In the genomic region with DNA sequence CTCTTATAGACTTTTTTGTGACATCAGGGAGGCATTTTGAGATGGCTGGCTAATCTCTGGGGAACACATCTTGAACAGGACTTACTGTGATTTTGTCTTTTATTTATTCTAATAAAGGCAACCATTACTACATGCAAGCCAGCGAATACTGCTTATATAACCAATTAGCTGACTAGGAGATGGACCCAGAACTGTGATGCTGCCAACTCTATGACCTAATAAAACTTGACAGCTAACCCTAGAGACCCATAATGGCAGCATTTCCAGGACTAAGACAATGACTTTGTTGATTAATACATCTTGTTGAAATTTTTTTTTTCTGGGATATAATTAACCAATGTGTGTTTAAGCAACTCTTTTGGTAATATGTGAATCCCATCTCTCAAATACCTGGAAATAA, we compare ENCODE assay signal across 28 cellular contexts.
"Had no signal": no experiment of that assay in that cellular context is flagged by ENCODE, and none has a peak within 500 bp of the region (broad histone marks: within the 10 kb centered on the region; RNA-seq: fewer than 3 reads in every experiment).

No MANE protein-coding gene starts in this region.

- H3K9me3 ChIP-seq: ovary, psoas muscle, right lobe of liver, stomach, thoracic aorta, thyroid gland, tibial nerve, upper lobe of left lung, vagina had no signal

- ATAC-seq: naive thymus-derived CD4-positive, alpha-beta T cell; natural killer cell; psoas muscle; right cardiac atrium; right lobe of liver; stimulated activated memory B cell treated with anti-CD40 and anti-IgM and Interleukin-4, amounts not matched to agents 10 μg/mL and 1 μg/mL and 100 μg/mL, for 72 hours had no signal

- H3K4me2 ChIP-seq: neural progenitor cell, smooth muscle cell had no signal

- H3K27ac ChIP-seq: neural progenitor cell, ovary, parathyroid adenoma, psoas muscle, right lobe of liver, skin epidermis, spleen, stomach, thoracic aorta, thyroid gland, tibial nerve, upper lobe of left lung, vagina had no signal

- H3K4me1 ChIP-seq: neural progenitor cell, parathyroid adenoma, psoas muscle, right lobe of liver, spleen, stomach, thyroid gland, tibial nerve, upper lobe of left lung, vagina had no signal

- DNase-seq: naive thymus-derived CD4-positive, alpha-beta T cell; natural killer cell; occipital lobe; ovary; posterior cingulate gyrus; psoas muscle; right cardiac atrium; right lobe of liver; spleen; stimulated activated CD4-positive, alpha-beta T cell treated with anti-CD3 and anti-CD28 coated beads, Interleukin-12 subunit alpha, Interleukin-12 subunit beta, amount 100 ng/mL, for 4 hours; stimulated activated CD4-positive, alpha-beta T cell treated with anti-CD3 and anti-CD28 coated beads, Interleukin-1b, Interleukin-23, amount 100 ng/mL, for 48 hours; stimulated activated CD4-positive, alpha-beta T cell treated with anti-CD3 and anti-CD28 coated beads, Interleukin-4, amount 100 ng/mL, for 1 hour; stimulated activated CD4-positive, alpha-beta T cell treated with anti-CD3 and anti-CD28 coated beads, Interleukin-4, amount 100 ng/mL, for 4 hours; stimulated activated CD8-positive, alpha-beta memory T cell treated with anti-CD3 and anti-CD28 coated beads, Interleukin-4, amount 100 ng/mL, for 48 hours; stimulated activated naive CD4-positive, alpha-beta T cell; stomach; thyroid gland; trophoblast cell; upper lobe of left lung had no signal

- H3K4me3 ChIP-seq: neural progenitor cell, ovary, psoas muscle, right lobe of liver, skin epidermis, smooth muscle cell, spleen, stomach, thoracic aorta, thyroid gland, tibial nerve, upper lobe of left lung, vagina had no signal

- FAIRE-seq: urothelium cell line had no signal
